Comparison of ENCODE assay signal across 25 cellular contexts in the genomic region with DNA sequence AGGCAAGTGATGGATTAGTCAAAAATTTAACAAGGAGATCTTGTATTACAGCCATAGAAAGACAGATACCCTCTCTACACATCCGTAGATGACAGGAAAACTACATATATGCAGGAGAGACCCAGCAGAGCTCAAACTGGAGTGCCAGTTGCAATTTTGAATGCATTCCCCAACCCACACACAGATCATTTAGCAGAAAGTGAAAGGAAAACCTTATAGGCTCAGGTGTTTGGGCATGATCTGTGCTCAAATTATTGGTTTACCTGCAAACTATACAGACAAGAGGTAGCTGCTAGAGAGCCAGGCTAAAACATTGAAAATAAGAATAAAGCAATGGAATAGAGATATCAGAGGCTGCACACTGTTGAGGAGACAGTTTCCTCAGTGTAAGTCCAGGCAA. TPM values are rescaled to one million over a fixed set of nuclear protein-coding genes. Genes with fewer than 3 reads are reported as not detected.
"Had no signal": no experiment of that assay in that cellular context is flagged by ENCODE, and none has a peak within 500 bp of the region (broad histone marks: within the 10 kb centered on the region; RNA-seq: fewer than 3 reads in every experiment).

No MANE protein-coding gene starts in this region.

- H3K27me3 Mint-ChIP-seq: activated CD4-positive, alpha-beta memory T cell treated with anti-CD3 and anti-CD28 coated beads for 36 hours; stimulated activated naive B cell treated with anti-CD40 and anti-IgM and Interleukin-4, amounts not matched to agents 10 μg/mL and 1 μg/mL and 100 μg/mL, for 72 hours had no signal

- ATAC-seq: heart right ventricle; lower lobe of right lung; natural killer cell; stimulated activated naive B cell treated with anti-CD40 and anti-IgM and Interleukin-4, amounts not matched to agents 10 μg/mL and 1 μg/mL and 100 μg/mL, for 72 hours had no signal

- H3K27ac Mint-ChIP-seq: activated CD4-positive, alpha-beta memory T cell treated with anti-CD3 and anti-CD28 coated beads for 36 hours; natural killer cell; neural progenitor cell had no signal

- DNase-seq: activated CD4-positive, alpha-beta memory T cell treated with anti-CD3 and anti-CD28 coated beads for 36 hours; activated CD4-positive, alpha-beta T cell treated with anti-CD3 and anti-CD28 coated beads for 48 hours; activated effector memory CD4-positive, alpha-beta T cell treated with Interleukin-2 at 50 U/mL for 16 hours; central memory CD4-positive, alpha-beta T cell; esophagus squamous epithelium; foreskin melanocyte; heart right ventricle; left lung; lower lobe of right lung; mesenchymal stem cell; natural killer cell; occipital lobe; stimulated activated CD4-positive, alpha-beta T cell treated with anti-CD3 and anti-CD28 coated beads, Interleukin-1b, Interleukin-23, amount 100 ng/mL, for 48 hours; stimulated activated naive B cell treated with anti-CD40 and anti-IgM and Interleukin-4, amounts not matched to agents 10 μg/mL and 1 μg/mL and 100 μg/mL, for 72 hours; T-helper 9 cell had no signal

- H3K36me3 Mint-ChIP-seq: natural killer cell had no signal

- H3K4me3 Mint-ChIP-seq: activated CD4-positive, alpha-beta memory T cell treated with anti-CD3 and anti-CD28 coated beads for 36 hours; natural killer cell; neural progenitor cell; stimulated activated naive B cell treated with anti-CD40 and anti-IgM and Interleukin-4, amounts not matched to agents 10 μg/mL and 1 μg/mL and 100 μg/mL, for 72 hours had no signal

- H3K9me3 Mint-ChIP-seq: natural killer cell had no signal

- H3K4me1 Mint-ChIP-seq: neural progenitor cell had no signal

RNA-seq across cellular contexts. Expression of a gene that starts 56.6 kb away (rescaled TPM):
- total RNA-seq: activated CD4-positive, alpha-beta memory T cell treated with anti-CD3 and anti-CD28 coated beads for 36 hours; breast epithelium; esophagus squamous epithelium; glomerular endothelial cell; heart right ventricle; kidney epithelial cell; natural killer cell; pulmonary artery endothelial cell; right atrium auricular region; smooth muscle cell; T-helper 1 cell treated with Interleukin-12 subunit alpha and Interleukin-12 subunit beta and Interleukin-4 antibody, amounts not matched to agents 30 ng/mL and 1 ng/mL, for 36 hours; tibial nerve; ureter had no signal
